ENCODE assay signal across 12 cellular contexts in the genomic region with DNA sequence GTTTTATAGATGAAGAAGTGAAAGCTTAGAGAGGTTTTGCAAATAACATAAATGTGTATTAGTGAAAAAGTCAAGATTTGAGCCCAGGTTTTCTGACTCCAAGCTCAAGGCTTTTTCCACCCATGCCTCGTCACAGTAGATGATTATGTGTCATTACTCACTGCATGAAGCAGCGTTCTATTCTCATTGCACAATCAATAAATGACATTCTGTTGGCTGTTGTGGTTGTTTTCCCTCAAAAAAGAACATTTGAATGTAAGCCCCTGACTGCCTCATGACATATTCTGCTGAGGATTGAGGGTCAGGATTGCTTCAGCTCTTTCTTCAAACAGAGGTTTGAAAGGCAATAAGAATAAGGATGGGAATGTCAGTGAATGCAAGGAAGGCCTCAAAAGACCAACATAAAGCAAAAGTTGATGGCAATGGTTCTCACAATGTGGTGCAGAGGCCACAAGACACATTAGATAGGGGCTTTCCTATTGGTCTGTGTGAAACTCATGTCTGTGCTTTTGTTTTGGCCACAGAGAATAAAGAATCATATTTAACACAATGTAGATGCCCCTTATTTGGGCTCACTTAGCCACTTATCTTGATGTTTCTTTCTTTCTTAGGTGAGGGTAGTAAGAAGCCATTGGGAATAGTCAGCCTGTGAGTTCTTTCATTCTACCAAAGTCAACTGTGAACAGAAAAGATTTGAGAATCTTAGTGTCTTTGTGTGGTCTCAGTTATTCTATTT. TPM values are rescaled to one million over a fixed set of nuclear protein-coding genes. Genes with fewer than 3 reads are reported as not detected.
DNase-seq lines count a peak whose midpoint lies in the region; ATAC-seq and TF ChIP-seq lines count a peak whose summit lies in the region.
"Had no signal": no experiment of that assay in that cellular context is flagged by ENCODE, and none has a peak within 500 bp of the region (broad histone marks: within the 10 kb centered on the region; RNA-seq: fewer than 3 reads in every experiment).

No MANE protein-coding gene starts in this region.

- no peak overlapping the region for H3K4me3 ChIP-seq in osteoblast (ENCODE audit: insufficient read depth, low read length)

- H3K9me3 ChIP-seq in osteoblast (ENCODE audit: low read depth, low read length), result no peaks in the 10 kb centered on the region

- H3K27ac ChIP-seq in osteoblast (ENCODE audit: low read depth, low read length) (peak overlapping the region; percentile 30), foreskin keratinocyte (no peak overlapping the region)

- intact Hi-C loops in activated T-helper 2 cell treated with anti-CD3 and anti-CD28 coated beads, Interferon-gamma antibody, Interleukin-2, Interleukin-4, amounts not matched to agents 10 μg/mL and 5 μg/mL and 100 μg/mL, durations not matched to agents 14 hours and 24 hours and 36 hours (cut with micrococcal nuclease), result loop anchor here (10.0 kb wide), 1 partner anchor 112 kb away; no protein-coding TSS in a partner anchor

- H4K20me1 ChIP-seq in osteoblast (ENCODE audit: insufficient read depth, low read length), result no peaks in the 10 kb centered on the region

- DNase-seq in HCEC 1CT, result peak; percentile 77
- DNase-seq in MV-4-11 (lab: John Stamatoyannopoulos, UW), result peak; percentile 59
- peak; percentile 75 for DNase-seq in osteoblast (ENCODE audit: insufficient read length, low spot score, missing footprints)
- DNase-seq in mesenteric fat pad (ENCODE audit: low spot score), result no peak
- no peak for DNase-seq in activated T-helper 2 cell treated with anti-CD3 and anti-CD28 coated beads, Interferon-gamma antibody, Interleukin-2, Interleukin-4, amounts not matched to agents 10 μg/mL and 5 μg/mL and 100 μg/mL, durations not matched to agents 14 hours and 24 hours and 36 hours (ENCODE audit: low spot score)
- DNase-seq in foreskin keratinocyte, result no peak
- DNase-seq: activated gamma-delta T cell treated with Interleukin-2 at 50 U/mL for 16 hours, midbrain, NCI-H2171 treated with DMSO at 0.1 percent for 48 hours, T1000 had no signal

- TF ChIP-seq CTCF in osteoblast (IDR thresholded peaks at IDR 0.05; ENCODE audit: extremely low read depth, low read depth, low read length) (no peak), foreskin keratinocyte (conservative IDR thresholded peaks at IDR 0.05) (no peak)

- peaks cover 40% of the 10 kb centered on the region for H3K27me3 Mint-ChIP-seq in activated T-helper 2 cell treated with anti-CD3 and anti-CD28 coated beads, Interferon-gamma antibody, Interleukin-2, Interleukin-4, amounts not matched to agents 10 μg/mL and 5 μg/mL and 100 μg/mL, durations not matched to agents 14 hours and 24 hours and 36 hours (ENCODE audit: low read depth)

- ATAC-seq in GM18867 (IDR thresholded peaks at IDR 0.05; ENCODE audit: unreplicated experiment) (peak; percentile 56), esophagus mucosa (no peak), foreskin keratinocyte (no peak)

- H2AFZ ChIP-seq in osteoblast (ENCODE audit: low read length), result peak overlapping the region; percentile 6

- H3K27me3 ChIP-seq in osteoblast (ENCODE audit: insufficient read depth, low read length), result peaks cover 22% of the 10 kb centered on the region
- H3K27me3 ChIP-seq in foreskin keratinocyte, result peaks cover 27% of the 10 kb centered on the region

- H3K36me3 Mint-ChIP-seq in activated T-helper 2 cell treated with anti-CD3 and anti-CD28 coated beads, Interferon-gamma antibody, Interleukin-2, Interleukin-4, amounts not matched to agents 10 μg/mL and 5 μg/mL and 100 μg/mL, durations not matched to agents 14 hours and 24 hours and 36 hours (ENCODE audit: low read depth), result no peaks in the 10 kb centered on the region

- H3K36me3 ChIP-seq in osteoblast (ENCODE audit: insufficient read depth, low read length), result no peaks in the 10 kb centered on the region

- no peak overlapping the region for H3K4me3 Mint-ChIP-seq in activated T-helper 2 cell treated with anti-CD3 and anti-CD28 coated beads, Interferon-gamma antibody, Interleukin-2, Interleukin-4, amounts not matched to agents 10 μg/mL and 5 μg/mL and 100 μg/mL, durations not matched to agents 14 hours and 24 hours and 36 hours (ENCODE audit: low read depth)

- no peak overlapping the region for H3K27ac Mint-ChIP-seq in activated T-helper 2 cell treated with anti-CD3 and anti-CD28 coated beads, Interferon-gamma antibody, Interleukin-2, Interleukin-4, amounts not matched to agents 10 μg/mL and 5 μg/mL and 100 μg/mL, durations not matched to agents 14 hours and 24 hours and 36 hours

- H3K79me2 ChIP-seq in osteoblast (ENCODE audit: insufficient read depth, low read length), result no peaks in the 10 kb centered on the region

- H3K4me2 ChIP-seq in osteoblast (ENCODE audit: insufficient read depth, low read length), result no peak overlapping the region

- no peaks in the 10 kb centered on the region for H3K9me3 Mint-ChIP-seq in activated T-helper 2 cell treated with anti-CD3 and anti-CD28 coated beads, Interferon-gamma antibody, Interleukin-2, Interleukin-4, amounts not matched to agents 10 μg/mL and 5 μg/mL and 100 μg/mL, durations not matched to agents 14 hours and 24 hours and 36 hours

- H3K4me1 Mint-ChIP-seq in activated T-helper 2 cell treated with anti-CD3 and anti-CD28 coated beads, Interferon-gamma antibody, Interleukin-2, Interleukin-4, amounts not matched to agents 10 μg/mL and 5 μg/mL and 100 μg/mL, durations not matched to agents 14 hours and 24 hours and 36 hours (ENCODE audit: low read depth), result peaks cover 20% of the 10 kb centered on the region

- H3K4me1 ChIP-seq in osteoblast (ENCODE audit: insufficient read depth, low read length), result peaks cover 10% of the 10 kb centered on the region
- H3K4me1 ChIP-seq in foreskin keratinocyte, result peaks cover 4% of the 10 kb centered on the region

RNA-seq across cellular contexts. Expression of a gene that starts 5.4 kb away (rescaled TPM):
- 6.5 and 8.5 TPM in 2 replicates for total RNA-seq in osteoblast
- 2.1 TPM for total RNA-seq in esophagus mucosa
- 190 TPM for total RNA-seq in mesenteric fat pad
- total RNA-seq in activated T-helper 2 cell treated with anti-CD3 and anti-CD28 coated beads, Interferon-gamma antibody, Interleukin-2, Interleukin-4, amounts not matched to agents 10 μg/mL and 5 μg/mL and 100 μg/mL, durations not matched to agents 14 hours and 24 hours and 36 hours, result 29.6 and 30.1 TPM in 2 replicates
- total RNA-seq in foreskin keratinocyte, result 10.4 and 13.0 TPM in 2 replicates
- 6.1 and 6.4 TPM in 2 replicates for polyA plus RNA-seq in foreskin keratinocyte

Comparison
In these comparisons a context has a peak if more than half of its experiments do, and no peak if none do; other contexts are left out.
1. DNase-seq: peak in HCEC 1CT (single experiment), MV-4-11 (single experiment) and osteoblast (single experiment); none in mesenteric fat pad (single experiment), activated T-helper 2 cell treated with anti-CD3 and anti-CD28 coated beads, Interferon-gamma antibody, Interleukin-2, Interleukin-4, amounts not matched to agents 10 μg/mL and 5 μg/mL and 100 μg/mL, durations not matched to agents 14 hours and 24 hours and 36 hours (single experiment) and foreskin keratinocyte (0 of 2).